In genomic region chr7:45881759-45882464, GRCh38 we compare ENCODE assay signal across 1 cellular context.
TF ChIP-seq lines count a peak whose summit lies in the region.

No MANE protein-coding gene starts in this region.

TF ChIP-seq in K562, 482 proteins besides CTCF, POLR2A, EP300 and RAD21:
- TF ChIP-seq, protein P1, sequence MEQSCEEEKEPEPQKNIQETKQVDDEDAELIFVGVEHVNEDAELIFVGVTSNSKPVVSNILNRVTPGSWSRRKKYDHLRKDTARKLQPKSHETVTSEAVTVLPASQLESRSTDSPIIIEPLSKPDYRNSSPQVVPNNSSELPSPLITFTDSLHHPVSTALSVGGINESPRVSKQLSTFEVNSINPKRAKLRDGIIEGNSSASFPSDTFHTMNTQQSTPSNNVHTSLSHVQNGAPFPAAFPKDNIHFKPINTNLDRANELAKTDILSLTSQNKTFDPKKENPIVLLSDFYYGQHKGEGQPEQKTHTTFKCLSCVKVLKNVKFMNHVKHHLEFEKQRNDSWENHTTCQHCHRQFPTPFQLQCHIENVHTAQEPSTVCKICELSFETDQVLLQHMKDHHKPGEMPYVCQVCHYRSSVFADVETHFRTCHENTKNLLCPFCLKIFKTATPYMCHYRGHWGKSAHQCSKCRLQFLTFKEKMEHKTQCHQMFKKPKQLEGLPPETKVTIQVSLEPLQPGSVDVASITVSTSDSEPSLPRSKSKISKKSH (CRISPR knock-in tag; IDR thresholded peaks at IDR 0.05): no peak
- TF ChIP-seq, protein P2, sequence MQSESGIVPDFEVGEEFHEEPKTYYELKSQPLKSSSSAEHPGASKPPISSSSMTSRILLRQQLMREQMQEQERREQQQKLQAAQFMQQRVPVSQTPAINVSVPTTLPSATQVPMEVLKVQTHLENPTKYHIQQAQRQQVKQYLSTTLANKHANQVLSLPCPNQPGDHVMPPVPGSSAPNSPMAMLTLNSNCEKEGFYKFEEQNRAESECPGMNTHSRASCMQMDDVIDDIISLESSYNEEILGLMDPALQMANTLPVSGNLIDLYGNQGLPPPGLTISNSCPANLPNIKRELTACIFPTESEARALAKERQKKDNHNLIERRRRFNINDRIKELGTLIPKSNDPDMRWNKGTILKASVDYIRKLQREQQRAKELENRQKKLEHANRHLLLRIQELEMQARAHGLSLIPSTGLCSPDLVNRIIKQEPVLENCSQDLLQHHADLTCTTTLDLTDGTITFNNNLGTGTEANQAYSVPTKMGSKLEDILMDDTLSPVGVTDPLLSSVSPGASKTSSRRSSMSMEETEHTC (IDR thresholded peaks at IDR 0.05): no peak
- no peak for TF ChIP-seq MECOM (CRISPR knock-in tag; IDR thresholded peaks at IDR 0.05)
- peak; percentile 17 for TF ChIP-seq RBM25 (IDR thresholded peaks at IDR 0.05; ENCODE audit: low read depth, low read length, severe bottlenecking)
- no peak for TF ChIP-seq NR2C2 (CRISPR knock-in tag; IDR thresholded peaks at IDR 0.05)
- peak; percentile 19; the same call in 1 of the 2 replicates for TF ChIP-seq NR2C2 (tag; IDR thresholded peaks at IDR 0.05)
- no peak for TF ChIP-seq ZNF324 (CRISPR knock-in tag; IDR thresholded peaks at IDR 0.05)
- no peak for TF ChIP-seq CEBPG (CRISPR knock-in tag; IDR thresholded peaks at IDR 0.05)
- TF ChIP-seq CEBPG (tag; conservative IDR thresholded peaks at IDR 0.05 in 1 of 2, IDR thresholded peaks at IDR 0.05 in 1 of 2): peak in 1 of 2 experiments; percentile 86; a peak in 2 of 4 replicates
- TF ChIP-seq ETV6 (IDR thresholded peaks at IDR 0.05; ENCODE audit: borderline replicate concordance in 1 of 2, low read depth in 2 of 2, low read length in 1 of 2): no peak
- no peak for TF ChIP-seq ETV6 (CRISPR knock-in tag; IDR thresholded peaks at IDR 0.05; ENCODE audit: borderline replicate concordance)
